ENCODE assay signal across 18 cellular contexts in genomic region chr11:119048644-119049043, GRCh38. TPM values are rescaled to one million over a fixed set of nuclear protein-coding genes. Genes with fewer than 3 reads are reported as not detected.
A peak's percentile ranks its signal among the peaks of the same experiment; 100 is the strongest.
DNase-seq lines count a peak whose midpoint lies in the region; ATAC-seq, FAIRE-seq and TF ChIP-seq lines count a peak whose summit lies in the region.
"Had no signal": no experiment of that assay in that cellular context is flagged by ENCODE, and none has a peak within 500 bp of the region (broad histone marks: within the 10 kb centered on the region; RNA-seq: fewer than 3 reads in every experiment).

No MANE protein-coding gene starts in this region.

- FAIRE-seq in GM12878 (lab: Jason Lieb, UNC) = no peak
- FAIRE-seq: G401.6, GM12892, GM19239 had no signal

- 93% methylated on average over 9 of the region's 9 CpGs for WGBS in GM12878 (ENCODE audit: insufficient coverage, insufficient replicate concordance, low lambda C conversion rate, missing lambda C conversion rate)
- WGBS in trophoblast cell (ENCODE audit: extremely low coverage, insufficient coverage, insufficient read length) = no CpG with 5 or more reads among the region's 9 CpGs

- H3K4me3 Mint-ChIP-seq in activated T-cell treated with anti-CD3 and anti-CD28 coated beads, Interleukin-2, amount 50 U/mL, for 24 hours = no peak overlapping the region
- no peak overlapping the region for H3K4me3 Mint-ChIP-seq in activated T-cell treated with anti-CD3 and anti-CD28 coated beads, Interleukin-2, amount 50 U/mL, for 4 hours
- H3K4me3 Mint-ChIP-seq: CD4-positive, alpha-beta T cell; H9 had no signal

- no peak overlapping the region for H3K4me2 ChIP-seq in GM12878 (ENCODE audit: control insufficient read depth, insufficient read depth)
- no peak overlapping the region for H3K4me2 ChIP-seq in osteoblast (ENCODE audit: insufficient read depth, low read length)
- H3K4me2 ChIP-seq in trophoblast cell (ENCODE audit: low read length) = no peak overlapping the region
- H3K4me2 ChIP-seq: BLaER1 treated with 17β-estradiol and CSF1 and Interleukin-3, amounts not matched to agents 10 nM and 100 nM had no signal

- H3K18ac ChIP-seq in trophoblast cell (ENCODE audit: low read length) = no peak overlapping the region

- no peak overlapping the region for H2AFZ ChIP-seq in GM12878 (ENCODE audit: control insufficient read depth, low read depth, low read length)
- H2AFZ ChIP-seq in osteoblast (ENCODE audit: low read length) = no peak overlapping the region
- H2AFZ ChIP-seq in trophoblast cell (ENCODE audit: insufficient read depth, low read length, poor library complexity) = no peak overlapping the region

- no peak for TF ChIP-seq EP300 in GM12878 (IDR thresholded peaks at IDR 0.05; ENCODE audit: borderline replicate concordance in 1 of 2, control insufficient read depth in 1 of 2, low read depth in 2 of 2, low read length in 2 of 2)

- H3K79me2 ChIP-seq in GM12878 (ENCODE audit: control insufficient read depth, insufficient read depth, low read length) = peaks cover 9% of the 10 kb centered on the region
- no peaks in the 10 kb centered on the region for H3K79me2 ChIP-seq in osteoblast (ENCODE audit: insufficient read depth, low read length)
- H3K79me2 ChIP-seq in trophoblast cell (ENCODE audit: control insufficient read depth, insufficient read depth, low read length, poor library complexity) = no peaks in the 10 kb centered on the region

- no peak overlapping the region for H3K4ac ChIP-seq in trophoblast cell (ENCODE audit: low read depth, low read length)

- no peak overlapping the region for H3K23ac ChIP-seq in trophoblast cell (ENCODE audit: low read length)

- H4K20me1 ChIP-seq in GM12878 (ENCODE audit: control insufficient read depth, insufficient read depth) (no peaks in the 10 kb centered on the region), osteoblast (ENCODE audit: insufficient read depth, low read length) (peaks cover 10% of the 10 kb centered on the region)

- SMC1A ChIA-PET in GM12878 (lab: Charles Lee; ENCODE audit: uncharacterized antibody, unreplicated experiment) = no interaction called here

- POLR2A ChIA-PET in GM12878 (lab: Charles Lee) = interaction anchor here (0.9 to 2.5 kb wide), 3 partner anchors 7 to 19 kb away, joined by 3 to 10 read pairs (median 3); partner anchors contain the start of gene VPS11

- H3K27me3 Mint-ChIP-seq in activated T-cell treated with anti-CD3 and anti-CD28 coated beads, Interleukin-2, amount 50 U/mL, for 24 hours = no peaks in the 10 kb centered on the region
- H3K27me3 Mint-ChIP-seq in activated T-cell treated with anti-CD3 and anti-CD28 coated beads, Interleukin-2, amount 50 U/mL, for 4 hours (ENCODE audit: low read depth) = no peaks in the 10 kb centered on the region
- H3K27me3 Mint-ChIP-seq: CD4-positive, alpha-beta T cell had no signal

- H3K4me1 ChIP-seq in GM12878 (ENCODE audit: control insufficient read depth, insufficient read depth, low read length) (peaks cover 24% of the 10 kb centered on the region), osteoblast (ENCODE audit: insufficient read depth, low read length) (no peaks in the 10 kb centered on the region), trophoblast cell (ENCODE audit: control insufficient read depth in 1 of 2, insufficient read depth in 2 of 2, low read length in 2 of 2) (no peaks in the 10 kb centered on the region)
- H3K4me1 ChIP-seq: BLaER1 treated with 17β-estradiol and CSF1 and Interleukin-3, amounts not matched to agents 10 nM and 100 nM had no signal

- no peaks in the 10 kb centered on the region for H3K79me1 ChIP-seq in trophoblast cell (ENCODE audit: low read length)

- peaks cover 97% of the 10 kb centered on the region for H3K36me3 Mint-ChIP-seq in activated T-cell treated with anti-CD3 and anti-CD28 coated beads, Interleukin-2, amount 50 U/mL, for 24 hours (ENCODE audit: low read depth)
- peaks cover 58% of the 10 kb centered on the region for H3K36me3 Mint-ChIP-seq in activated T-cell treated with anti-CD3 and anti-CD28 coated beads, Interleukin-2, amount 50 U/mL, for 4 hours (ENCODE audit: insufficient read depth)

- no peaks in the 10 kb centered on the region for H3K9me3 ChIP-seq in GM12878 (replicated peaks; ENCODE audit: control insufficient read depth, insufficient read depth, low read length)
- H3K9me3 ChIP-seq in osteoblast (ENCODE audit: low read depth, low read length) = no peaks in the 10 kb centered on the region
- H3K9me3 ChIP-seq in trophoblast cell (ENCODE audit: insufficient read depth, low read depth, low read length) = peaks cover 1% of the 10 kb centered on the region
- H3K9me3 ChIP-seq: BLaER1 treated with 17β-estradiol and CSF1 and Interleukin-3, amounts not matched to agents 10 nM and 100 nM had no signal

- H2BK12ac ChIP-seq in trophoblast cell (ENCODE audit: low read length) = no peak overlapping the region

- TF ChIP-seq RAD21 in GM12878 (IDR thresholded peaks at IDR 0.05; ENCODE audit: insufficient read depth, low read depth, low read length) = no peak

- H3K4me1 Mint-ChIP-seq in activated T-cell treated with anti-CD3 and anti-CD28 coated beads, Interleukin-2, amount 50 U/mL, for 24 hours (ENCODE audit: low read depth) = peaks cover 31% of the 10 kb centered on the region
- H3K4me1 Mint-ChIP-seq in activated T-cell treated with anti-CD3 and anti-CD28 coated beads, Interleukin-2, amount 50 U/mL, for 4 hours (ENCODE audit: low read depth) = peaks cover 16% of the 10 kb centered on the region

- H2AK5ac ChIP-seq in trophoblast cell (ENCODE audit: low read length) = no peak overlapping the region

- TF ChIP-seq CTCF in GM12878 (IDR thresholded peaks at IDR 0.05 in 2 of 3, conservative IDR thresholded peaks at IDR 0.05 in 1 of 3; ENCODE audit: control insufficient read depth in 2 of 3, extremely low read depth in 1 of 3, insufficient read depth in 1 of 3, low read depth in 3 of 3, low read length in 3 of 3) = no peak
- TF ChIP-seq CTCF in osteoblast (IDR thresholded peaks at IDR 0.05; ENCODE audit: extremely low read depth, low read depth, low read length) = no peak
- TF ChIP-seq CTCF in omental fat pad (IDR thresholded peaks at IDR 0.05) = no peak

- no peak overlapping the region for H4K8ac ChIP-seq in trophoblast cell (ENCODE audit: low read depth, low read length)

- H3K27me3 ChIP-seq in GM12878 (replicated peaks in 1 of 2; ENCODE audit: control insufficient read depth in 2 of 2, insufficient read depth in 2 of 2, low read length in 1 of 2) (no peaks in the 10 kb centered on the region), osteoblast (ENCODE audit: insufficient read depth, low read length) (no peaks in the 10 kb centered on the region), trophoblast cell (ENCODE audit: insufficient read depth, low read length) (no peaks in the 10 kb centered on the region)
- H3K27me3 ChIP-seq: BLaER1 treated with 17β-estradiol and CSF1 and Interleukin-3, amounts not matched to agents 10 nM and 100 nM had no signal

- H2BK5ac ChIP-seq in trophoblast cell (ENCODE audit: low read depth, low read length, poor library complexity) = no peak overlapping the region

- TF ChIP-seq POLR2A in GM12878 (IDR thresholded peaks at IDR 0.05; ENCODE audit: low read depth, low read length) = no peak

- in situ Hi-C loops in GM12878 (cut with MboI) = no loop called here

- TSS peak; percentile 8 for BruUV-seq in GM12878 (replicated peaks; lab: Mats Ljungman, UMichigan)

- H4K91ac ChIP-seq in trophoblast cell (ENCODE audit: low read depth, low read length) = no peak overlapping the region

- no peak overlapping the region for H4K12ac ChIP-seq in trophoblast cell (ENCODE audit: low read depth, low read length)

- H3K27ac ChIP-seq in GM12878 (ENCODE audit: control insufficient read depth, insufficient read depth) (no peak overlapping the region), osteoblast (ENCODE audit: low read depth, low read length) (no peak overlapping the region), trophoblast cell (ENCODE audit: low read depth, low read length) (no peak overlapping the region)
- H3K27ac ChIP-seq: BLaER1 treated with 17β-estradiol and CSF1 and Interleukin-3, amounts not matched to agents 10 nM and 100 nM had no signal

- peak overlapping the region; percentile 66 for H3K27ac Mint-ChIP-seq in activated T-cell treated with anti-CD3 and anti-CD28 coated beads, Interleukin-2, amount 50 U/mL, for 24 hours
- H3K27ac Mint-ChIP-seq: CD4-positive, alpha-beta T cell; H9 had no signal

- H3K9ac ChIP-seq in GM12878 (ENCODE audit: control insufficient read depth, insufficient read depth, low read length) (no peak overlapping the region), trophoblast cell (ENCODE audit: low read length) (no peak overlapping the region)

- intact Hi-C loops in GM12878 (cut with micrococcal nuclease; ENCODE audit: unreplicated experiment) = no loop called here

- H3K36me3 ChIP-seq in GM12878 (ENCODE audit: control insufficient read depth in 2 of 2, insufficient read depth in 2 of 2, low read length in 1 of 2) (peaks cover 44 to 45% of the 10 kb centered on the region in 2 experiments), osteoblast (ENCODE audit: insufficient read depth, low read length) (peaks cover 87% of the 10 kb centered on the region), trophoblast cell (ENCODE audit: control insufficient read depth in 1 of 2, insufficient read depth in 2 of 2, low read length in 2 of 2) (peaks cover 72 to 84% of the 10 kb centered on the region in 2 experiments)

- no peak overlapping the region for H3K14ac ChIP-seq in trophoblast cell (ENCODE audit: low read length)

- CTCF ChIA-PET in GM12878 (lab: Yijun Ruan, JAX) = no interaction called here

- no peak overlapping the region for H2BK120ac ChIP-seq in trophoblast cell (ENCODE audit: insufficient read depth, low read length, poor library complexity)

- no peak for ATAC-seq in activated T-cell treated with anti-CD3 and anti-CD28 coated beads, Interleukin-2, amount 50 U/mL, for 4 hours
- ATAC-seq in GM12878 (no peak), omental fat pad (ENCODE audit: low FRiP score) (no peak)

- RAD21 ChIA-PET in GM12878 (lab: Charles Lee; ENCODE audit: unreplicated experiment) = no interaction called here

- H3K9me3 Mint-ChIP-seq in activated T-cell treated with anti-CD3 and anti-CD28 coated beads, Interleukin-2, amount 50 U/mL, for 24 hours = no peaks in the 10 kb centered on the region
- no peaks in the 10 kb centered on the region for H3K9me3 Mint-ChIP-seq in activated T-cell treated with anti-CD3 and anti-CD28 coated beads, Interleukin-2, amount 50 U/mL, for 4 hours
- H3K9me3 Mint-ChIP-seq: CD4-positive, alpha-beta T cell; H9 had no signal

- H3K4me3 ChIP-seq in Jurkat, Clone E6-1 (ENCODE audit: low read length) = no peak overlapping the region
- H3K4me3 ChIP-seq in GM12878 (no peak overlapping the region), osteoblast (ENCODE audit: insufficient read depth, low read length) (no peak overlapping the region), trophoblast cell (ENCODE audit: low read depth, low read length) (no peak overlapping the region)
- H3K4me3 ChIP-seq: BLaER1 treated with 17β-estradiol and CSF1 and Interleukin-3, amounts not matched to agents 10 nM and 100 nM had no signal

- DNase-seq in activated T-cell treated with anti-CD3 and anti-CD28 coated beads, Interleukin-2, amount 50 U/mL, for 24 hours = no peak
- DNase-seq in activated T-cell treated with anti-CD3 and anti-CD28 coated beads, Interleukin-2, amount 50 U/mL, for 4 hours = no peak
- peak; percentile 15 for DNase-seq in Jurkat, Clone E6-1 (ENCODE audit: low read depth, low spot score)
- DNase-seq in GM12878 (ENCODE audit: low read depth, low spot score) (no peak), osteoblast (ENCODE audit: insufficient read length, low spot score, missing footprints) (peak; percentile 37), omental fat pad (ENCODE audit: low spot score) (no peak), trophoblast cell (no peak)
- no peak for DNase-seq in stimulated activated naive CD4-positive, alpha-beta T cell treated with Interleukin-2 at 50 U/mL for 16 hours (lab: John Stamatoyannopoulos, UW)
- DNase-seq: ACHN; CD4-positive, alpha-beta T cell; DMS79; EL; GOT3; H9 had no signal

RNA-seq across cellular contexts. Expression of gene HYOU1, which starts 8.4 kb away (rescaled TPM):
- total RNA-seq in activated T-cell treated with anti-CD3 and anti-CD28 coated beads, Interleukin-2, amount 50 U/mL, for 4 hours = 100 to 1,000 TPM; 249 to 309 (median 260) TPM
- 84.2 TPM for polyA plus RNA-seq in Jurkat, Clone E6-1 (2012; ENCODE audit: insufficient read depth, insufficient read length)
- total RNA-seq in GM12878 (2013; cell fraction: nucleolus; rRNA removed) = 90.5 and 95.1 TPM in 2 replicates
- total RNA-seq in GM12878 (2014; rRNA removed) = 90.7 and 94.9 TPM in 2 replicates
- 80.8 and 91.5 TPM in 2 replicates for total RNA-seq in GM12878 (2014; rRNA removed; fragmentation: Illumina TruSeq; extraction: Trizol)
- 133 and 156 TPM in 2 replicates for total RNA-seq in GM12878 (2021)
- 59.9 TPM for polyA plus RNA-seq in GM12878 (2011; ENCODE audit: low read depth)
- 74.8 and 119 TPM in 2 replicates for polyA plus RNA-seq in GM12878 (2011; rRNA removed)
- polyA plus RNA-seq in GM12878 (2011; cell fraction: cytosol; rRNA removed) = 141 and 144 TPM in 2 replicates
- 124 and 149 TPM in 2 replicates for polyA plus RNA-seq in GM12878 (2011; cell fraction: nucleus; rRNA removed)
- 70.3 and 94.8 TPM in 2 replicates for polyA plus RNA-seq in GM12878 (2012)
- 93.2 and 121 TPM in 2 replicates for polyA plus RNA-seq in GM12878 (2014; fragmentation: Illumina TruSeq; extraction: Trizol)
- 10 to 100 TPM; 15.4 to 46.3 TPM for polyA plus RNA-seq in GM12878 (2014; fragmentation: Nextera tagmentation; extraction: Ambion mirVana)
- polyA plus RNA-seq in GM12878 (2014; rRNA removed) = 99.4 and 116 TPM in 2 replicates
- polyA plus RNA-seq in GM12878 (2016; fragmentation: Nextera tagmentation; extraction: Ambion mirVana) = 100 to 1,000 TPM; 154 to 157 TPM
- polyA minus RNA-seq in GM12878 (2011; rRNA and poly(A)+ RNA removed) = 118 and 166 TPM in 2 replicates
- 59.7 and 60.1 TPM in 2 replicates for polyA minus RNA-seq in GM12878 (2011; cell fraction: cytosol; rRNA and poly(A)+ RNA removed)
- 34.5 and 59.4 TPM in 2 replicates for polyA minus RNA-seq in GM12878 (2011; cell fraction: nucleus; rRNA and poly(A)+ RNA removed)
- 94.9 and 117 TPM in 2 replicates for total RNA-seq in osteoblast
- 10 to 100 TPM; 43.5 to 94.4 (median 63.7) TPM for total RNA-seq in omental fat pad
- 230 and 246 TPM in 2 replicates for polyA plus RNA-seq in trophoblast cell (2013)

RNA-seq across cellular contexts. Expression of gene SLC37A4, which starts 18.0 kb away (rescaled TPM):
- total RNA-seq in activated T-cell treated with anti-CD3 and anti-CD28 coated beads, Interleukin-2, amount 50 U/mL, for 4 hours = 10 to 100 TPM; 10.1 to 13.8 (median 13.5) TPM
- 0.69 TPM for polyA plus RNA-seq in Jurkat, Clone E6-1 (2012; ENCODE audit: insufficient read depth, insufficient read length)
- total RNA-seq in GM12878 (2013; cell fraction: nucleolus; rRNA removed) = 37.1 and 38.5 TPM in 2 replicates
- total RNA-seq in GM12878 (2014; rRNA removed) = 15.5 and 17.1 TPM in 2 replicates
- 11.5 and 11.6 TPM in 2 replicates for total RNA-seq in GM12878 (2014; rRNA removed; fragmentation: Illumina TruSeq; extraction: Trizol)
- total RNA-seq in GM12878 (2021) = 19.2 and 20.6 TPM in 2 replicates
- polyA plus RNA-seq in GM12878 (2011; ENCODE audit: low read depth) = 13.3 TPM
- polyA plus RNA-seq in GM12878 (2011; rRNA removed) = 22.0 and 29.7 TPM in 2 replicates
- polyA plus RNA-seq in GM12878 (2011; cell fraction: cytosol; rRNA removed) = 45.9 and 47.6 TPM in 2 replicates
- 136 and 177 TPM in 2 replicates for polyA plus RNA-seq in GM12878 (2011; cell fraction: nucleus; rRNA removed)
- 13.9 and 18.0 TPM in 2 replicates for polyA plus RNA-seq in GM12878 (2012)
- polyA plus RNA-seq in GM12878 (2014; fragmentation: Illumina TruSeq; extraction: Trizol) = 16.4 and 20.1 TPM in 2 replicates
- polyA plus RNA-seq in GM12878 (2014; fragmentation: Nextera tagmentation; extraction: Ambion mirVana) = 10 to 100 TPM; 11.9 to 12.1 TPM
- 25.3 and 25.8 TPM in 2 replicates for polyA plus RNA-seq in GM12878 (2014; rRNA removed)
- 10 to 100 TPM; 24.2 to 27.8 TPM for polyA plus RNA-seq in GM12878 (2016; fragmentation: Nextera tagmentation; extraction: Ambion mirVana)
- 40.1 and 45.7 TPM in 2 replicates for polyA minus RNA-seq in GM12878 (2011; rRNA and poly(A)+ RNA removed)
- 5.3 and 8.1 TPM in 2 replicates for polyA minus RNA-seq in GM12878 (2011; cell fraction: cytosol; rRNA and poly(A)+ RNA removed)
- 21.5 and 27.0 TPM in 2 replicates for polyA minus RNA-seq in GM12878 (2011; cell fraction: nucleus; rRNA and poly(A)+ RNA removed)
- 13.0 and 14.8 TPM in 2 replicates for total RNA-seq in osteoblast
- total RNA-seq in omental fat pad = 10 to 100 TPM; 11.6 to 18.4 (median 14.0) TPM
- 22.4 and 23.1 TPM in 2 replicates for polyA plus RNA-seq in trophoblast cell (2013)

RNA-seq across cellular contexts. Expression of gene VPS11, which starts 19.0 kb away (rescaled TPM):
- total RNA-seq in activated T-cell treated with anti-CD3 and anti-CD28 coated beads, Interleukin-2, amount 50 U/mL, for 4 hours = 10 to 100 TPM; 24.1 to 31.5 (median 30.0) TPM
- polyA plus RNA-seq in Jurkat, Clone E6-1 (2012; ENCODE audit: insufficient read depth, insufficient read length) = 38.9 TPM
- 28.5 and 34.5 TPM in 2 replicates for total RNA-seq in GM12878 (2013; cell fraction: nucleolus; rRNA removed)
- total RNA-seq in GM12878 (2014; rRNA removed) (24.2 and 25.3 TPM in 2 replicates), GM12878 (2014; rRNA removed; fragmentation: Illumina TruSeq; extraction: Trizol) (24.4 and 24.9 TPM in 2 replicates), GM12878 (2021) (22.9 and 25.9 TPM in 2 replicates), osteoblast (35.1 and 37.1 TPM in 2 replicates), omental fat pad (10 to 100 TPM; 31.5 to 39.2 (median 32.7) TPM)
- polyA plus RNA-seq in GM12878 (2011; ENCODE audit: low read depth) = 26.6 TPM
- polyA plus RNA-seq in GM12878 (2011; rRNA removed) (8.1 and 15.8 TPM in 2 replicates), GM12878 (2014; fragmentation: Illumina TruSeq; extraction: Trizol) (25.1 and 25.8 TPM in 2 replicates), GM12878 (2014; fragmentation: Nextera tagmentation; extraction: Ambion mirVana) (10 to 100 TPM; 18.3 to 18.9 TPM), GM12878 (2014; rRNA removed) (26.4 and 30.3 TPM in 2 replicates), GM12878 (2016; fragmentation: Nextera tagmentation; extraction: Ambion mirVana) (10 to 100 TPM; 24.6 to 26.2 TPM)
- 22.4 and 23.1 TPM in 2 replicates for polyA plus RNA-seq in GM12878 (2011; cell fraction: cytosol; rRNA removed)
- 38.6 and 45.8 TPM in 2 replicates for polyA plus RNA-seq in GM12878 (2011; cell fraction: nucleus; rRNA removed)
- polyA plus RNA-seq in GM12878 (2012) = 28.0 and 30.9 TPM in 2 replicates
- 23.1 and 26.7 TPM in 2 replicates for polyA minus RNA-seq in GM12878 (2011; rRNA and poly(A)+ RNA removed)
- polyA minus RNA-seq in GM12878 (2011; cell fraction: cytosol; rRNA and poly(A)+ RNA removed) = 6.8 and 11.9 TPM in 2 replicates
- polyA minus RNA-seq in GM12878 (2011; cell fraction: nucleus; rRNA and poly(A)+ RNA removed) = 11.0 and 19.9 TPM in 2 replicates
- 28.3 and 31.4 TPM in 2 replicates for polyA plus RNA-seq in trophoblast cell (2013)

RNA-seq across cellular contexts. Expression of gene TRAPPC4, which starts 30.1 kb away (rescaled TPM):
- total RNA-seq in activated T-cell treated with anti-CD3 and anti-CD28 coated beads, Interleukin-2, amount 50 U/mL, for 4 hours = 100 to 1,000 TPM; 115 to 146 (median 131) TPM
- polyA plus RNA-seq in Jurkat, Clone E6-1 (2012; ENCODE audit: insufficient read depth, insufficient read length) = 120 TPM
- total RNA-seq in GM12878 (2013; cell fraction: nucleolus; rRNA removed) = 40.8 and 43.0 TPM in 2 replicates
- total RNA-seq in GM12878 (2014; rRNA removed) (76.5 and 87.1 TPM in 2 replicates), GM12878 (2014; rRNA removed; fragmentation: Illumina TruSeq; extraction: Trizol) (66.1 and 69.1 TPM in 2 replicates), GM12878 (2021) (62.7 and 62.8 TPM in 2 replicates), osteoblast (42.3 and 48.0 TPM in 2 replicates), omental fat pad (10 to 100 TPM; 43.2 to 61.7 (median 51.4) TPM)
- polyA plus RNA-seq in GM12878 (2011; ENCODE audit: low read depth) = 37.4 TPM
- polyA plus RNA-seq in GM12878 (2011; rRNA removed) (94.2 and 105 TPM in 2 replicates), GM12878 (2014; fragmentation: Illumina TruSeq; extraction: Trizol) (56.7 and 61.6 TPM in 2 replicates), GM12878 (2014; fragmentation: Nextera tagmentation; extraction: Ambion mirVana) (100 to 1,000 TPM; 205 to 231 TPM), GM12878 (2014; rRNA removed) (91.5 and 92.7 TPM in 2 replicates), GM12878 (2016; fragmentation: Nextera tagmentation; extraction: Ambion mirVana) (100 to 1,000 TPM; 188 to 196 TPM)
- 154 and 245 TPM in 2 replicates for polyA plus RNA-seq in GM12878 (2011; cell fraction: cytosol; rRNA removed)
- polyA plus RNA-seq in GM12878 (2011; cell fraction: nucleus; rRNA removed) = 71.7 and 114 TPM in 2 replicates
- 53.1 and 53.9 TPM in 2 replicates for polyA plus RNA-seq in GM12878 (2012)
- 80.1 and 95.1 TPM in 2 replicates for polyA minus RNA-seq in GM12878 (2011; rRNA and poly(A)+ RNA removed)
- polyA minus RNA-seq in GM12878 (2011; cell fraction: cytosol; rRNA and poly(A)+ RNA removed) = 9.5 and 15.8 TPM in 2 replicates
- polyA minus RNA-seq in GM12878 (2011; cell fraction: nucleus; rRNA and poly(A)+ RNA removed) = 30.0 and 42.6 TPM in 2 replicates
- 64.3 and 64.9 TPM in 2 replicates for polyA plus RNA-seq in trophoblast cell (2013)

RNA-seq across cellular contexts. Expression of gene RPS25, which starts 30.5 kb away (rescaled TPM):
- 1,000 to 10,000 TPM; 1,565 to 1,602 (median 1,576) TPM for total RNA-seq in activated T-cell treated with anti-CD3 and anti-CD28 coated beads, Interleukin-2, amount 50 U/mL, for 4 hours
- polyA plus RNA-seq in Jurkat, Clone E6-1 (2012; ENCODE audit: insufficient read depth, insufficient read length) = 3,780 TPM
- 240 and 366 TPM in 2 replicates for total RNA-seq in GM12878 (2013; cell fraction: nucleolus; rRNA removed)
- total RNA-seq in GM12878 (2014; rRNA removed) (886 and 1,063 TPM in 2 replicates), GM12878 (2014; rRNA removed; fragmentation: Illumina TruSeq; extraction: Trizol) (3,203 and 3,262 TPM in 2 replicates), GM12878 (2021) (1,627 and 1,676 TPM in 2 replicates), osteoblast (1,078 and 1,259 TPM in 2 replicates), omental fat pad (1,000 to 10,000 TPM; 1,426 to 2,619 (median 2,025) TPM)
- 10,130 TPM for polyA plus RNA-seq in GM12878 (2011; ENCODE audit: low read depth)
- polyA plus RNA-seq in GM12878 (2011; rRNA removed) (1,188 and 1,624 TPM in 2 replicates), GM12878 (2014; fragmentation: Illumina TruSeq; extraction: Trizol) (3,746 and 5,671 TPM in 2 replicates), GM12878 (2014; fragmentation: Nextera tagmentation; extraction: Ambion mirVana) (1,000 to 10,000 TPM; 3,292 to 3,419 TPM), GM12878 (2014; rRNA removed) (1,401 and 2,108 TPM in 2 replicates), GM12878 (2016; fragmentation: Nextera tagmentation; extraction: Ambion mirVana) (1,000 to 10,000 TPM; 2,959 to 3,172 TPM)
- 1,068 and 1,259 TPM in 2 replicates for polyA plus RNA-seq in GM12878 (2011; cell fraction: cytosol; rRNA removed)
- polyA plus RNA-seq in GM12878 (2011; cell fraction: nucleus; rRNA removed) = 573 and 676 TPM in 2 replicates
- polyA plus RNA-seq in GM12878 (2012) = 2,542 and 2,883 TPM in 2 replicates
- 195 and 260 TPM in 2 replicates for polyA minus RNA-seq in GM12878 (2011; rRNA and poly(A)+ RNA removed)
- 285 and 317 TPM in 2 replicates for polyA minus RNA-seq in GM12878 (2011; cell fraction: cytosol; rRNA and poly(A)+ RNA removed)
- polyA minus RNA-seq in GM12878 (2011; cell fraction: nucleus; rRNA and poly(A)+ RNA removed) = 42.4 and 48.0 TPM in 2 replicates
- polyA plus RNA-seq in trophoblast cell (2013) = 1,849 and 1,855 TPM in 2 replicates

Comparison
In these comparisons a context has a peak if more than half of its experiments do, and no peak if none do; other contexts are left out.
1. DNase-seq: peak in Jurkat, Clone E6-1 (single experiment) and osteoblast (single experiment); none in activated T-cell treated with anti-CD3 and anti-CD28 coated beads, Interleukin-2, amount 50 U/mL, for 24 hours (single experiment), activated T-cell treated with anti-CD3 and anti-CD28 coated beads, Interleukin-2, amount 50 U/mL, for 4 hours (single experiment), GM12878 (single experiment), omental fat pad (single experiment), stimulated activated naive CD4-positive, alpha-beta T cell treated with Interleukin-2 at 50 U/mL for 16 hours (single experiment) and trophoblast cell (0 of 2).